In genomic region chr3:11290743-11291680, GRCh38 we compare ENCODE assay signal across 8 cellular contexts. TPM values are rescaled to one million over a fixed set of nuclear protein-coding genes. Genes with fewer than 3 reads are reported as not detected.
DNase-seq lines count a peak whose midpoint lies in the region; ATAC-seq and TF ChIP-seq lines count a peak whose summit lies in the region.

No MANE protein-coding gene starts in this region.

- intact Hi-C loops in mammary epithelial cell (cut with micrococcal nuclease), result no loop called here

- H3K36me3 ChIP-seq in MG63 (peaks cover 16% of the 10 kb centered on the region), mammary epithelial cell (ENCODE audit: insufficient read depth, low read length) (no peaks in the 10 kb centered on the region)

- DNase-seq in activated gamma-delta T cell treated with Interleukin-2 at 50 U/mL for 16 hours (peak; percentile 39), activated gamma-delta T cell (lab: John Stamatoyannopoulos, UW) (no peak), MG63 (peak; percentile 44), mammary epithelial cell (peak; percentile 29), UCSD-AML1 (lab: John Stamatoyannopoulos, UW; ENCODE audit: unreplicated experiment) (no peak)
- no peak for DNase-seq in stimulated activated naive B cell treated with anti-CD40 and anti-IgM and Interleukin-4, amounts not matched to agents 10 μg/mL and 1 μg/mL and 100 μg/mL, for 72 hours
- DNase-seq in activated CD4-positive, CD25-positive, alpha-beta regulatory T cell (lab: John Stamatoyannopoulos, UW), result no peak

- H3K36me3 Mint-ChIP-seq in stimulated activated naive B cell treated with anti-CD40 and anti-IgM and Interleukin-4, amounts not matched to agents 10 μg/mL and 1 μg/mL and 100 μg/mL, for 72 hours, result peaks cover 23 to 38% of the 10 kb centered on the region in 2 donors

- no peaks in the 10 kb centered on the region for H3K27me3 Mint-ChIP-seq in stimulated activated naive B cell treated with anti-CD40 and anti-IgM and Interleukin-4, amounts not matched to agents 10 μg/mL and 1 μg/mL and 100 μg/mL, for 72 hours

- H3K4me3 Mint-ChIP-seq in stimulated activated naive B cell treated with anti-CD40 and anti-IgM and Interleukin-4, amounts not matched to agents 10 μg/mL and 1 μg/mL and 100 μg/mL, for 72 hours, result peak overlapping the region in 1 of 2 donors; percentile 75

- no peak overlapping the region for H3K9ac ChIP-seq in mammary epithelial cell (ENCODE audit: insufficient read depth, low read length)

- peaks cover 2 to 4% of the 10 kb centered on the region in 2 donors for H3K9me3 Mint-ChIP-seq in stimulated activated naive B cell treated with anti-CD40 and anti-IgM and Interleukin-4, amounts not matched to agents 10 μg/mL and 1 μg/mL and 100 μg/mL, for 72 hours

- H3K27ac ChIP-seq in mammary epithelial cell (ENCODE audit: insufficient read depth, low read depth, low read length), result no peak overlapping the region

- dilution Hi-C loops in mammary epithelial cell (cut with HindIII; ENCODE audit: low sequenced_read_pairs), result no loop called here

- H3K27me3 ChIP-seq in MG63, result no peaks in the 10 kb centered on the region
- no peaks in the 10 kb centered on the region for H3K27me3 ChIP-seq in mammary epithelial cell (ENCODE audit: insufficient read depth, low read length)

- in situ Hi-C loops in mammary epithelial cell (cut with MboI; ENCODE audit: low sequenced_read_pairs in 2 of 2), result no loop called here

- peaks cover 31% of the 10 kb centered on the region for H3K79me2 ChIP-seq in mammary epithelial cell (ENCODE audit: insufficient read depth, low read length)

- no peak for TF ChIP-seq CTCF in mammary epithelial cell (conservative IDR thresholded peaks at IDR 0.05 in 1 of 2, IDR thresholded peaks at IDR 0.05 in 1 of 2; ENCODE audit: extremely low read depth in 1 of 2, insufficient read depth in 1 of 2, low read depth in 1 of 2, low read length in 2 of 2)

- H3K4me1 ChIP-seq in mammary epithelial cell (ENCODE audit: insufficient read depth, low read length), result peaks cover 45% of the 10 kb centered on the region

- no peak overlapping the region for H2AFZ ChIP-seq in mammary epithelial cell (ENCODE audit: low read depth, low read length)

- H3K27ac Mint-ChIP-seq in stimulated activated naive B cell treated with anti-CD40 and anti-IgM and Interleukin-4, amounts not matched to agents 10 μg/mL and 1 μg/mL and 100 μg/mL, for 72 hours, result peak overlapping the region; percentile 96

- H3K4me2 ChIP-seq in mammary epithelial cell (ENCODE audit: insufficient read depth, low read depth, low read length), result no peak overlapping the region

- CTCF ChIA-PET in mammary epithelial cell (lab: Charles Lee; ENCODE audit: low non-redundant PET), result no interaction called here

- WGBS in mammary epithelial cell (ENCODE audit: low coverage, missing lambda C conversion rate), result 77% methylated on average over 6 of the region's 11 CpGs

- no TSS peak for BruUV-seq in mammary epithelial cell (replicated peaks; lab: Mats Ljungman, UMichigan)

- H4K20me1 ChIP-seq in mammary epithelial cell (ENCODE audit: insufficient read depth, low read length), result no peaks in the 10 kb centered on the region

- H3K9me3 ChIP-seq in MG63 (no peaks in the 10 kb centered on the region), mammary epithelial cell (replicated peaks; ENCODE audit: insufficient read depth, low read length) (no peaks in the 10 kb centered on the region)

- H3K4me3 ChIP-seq in MG63 (no peak overlapping the region), mammary epithelial cell (replicated peaks in 1 of 3; ENCODE audit: insufficient read depth in 1 of 3, low read depth in 2 of 3, low read length in 3 of 3) (no peak overlapping the region)

- no peak for ATAC-seq in stimulated activated naive B cell treated with anti-CD40 and anti-IgM and Interleukin-4, amounts not matched to agents 10 μg/mL and 1 μg/mL and 100 μg/mL, for 72 hours (replicated peaks)
- ATAC-seq in HG03159 (IDR thresholded peaks at IDR 0.05; ENCODE audit: unreplicated experiment), result no peak

- H3K4me1 Mint-ChIP-seq in stimulated activated naive B cell treated with anti-CD40 and anti-IgM and Interleukin-4, amounts not matched to agents 10 μg/mL and 1 μg/mL and 100 μg/mL, for 72 hours, result peaks cover 43 to 65% of the 10 kb centered on the region in 2 donors

RNA-seq across cellular contexts. Expression of gene ATG7, which starts 18.8 kb away (rescaled TPM):
- total RNA-seq in MG63 (2014; rRNA removed; shearing (Covaris generic); ENCODE audit: low replicate concordance), result 34.5 and 54.7 TPM in 2 replicates
- total RNA-seq in mammary epithelial cell, result 10 to 100 TPM; 35.3 to 51.2 TPM
- polyA plus RNA-seq in mammary epithelial cell, result 29.2 TPM
- polyA minus RNA-seq in mammary epithelial cell, result 22.0 TPM

Comparison
In these comparisons a context has a peak if more than half of its experiments do, and no peak if none do; other contexts are left out.
1. DNase-seq: peak in activated gamma-delta T cell treated with Interleukin-2 at 50 U/mL for 16 hours (single experiment), MG63 (single experiment) and mammary epithelial cell (single experiment); none in activated gamma-delta T cell (single experiment), stimulated activated naive B cell treated with anti-CD40 and anti-IgM and Interleukin-4, amounts not matched to agents 10 μg/mL and 1 μg/mL and 100 μg/mL, for 72 hours (single experiment), UCSD-AML1 (single experiment) and activated CD4-positive, CD25-positive, alpha-beta regulatory T cell (0 of 4).